In the genomic region with DNA sequence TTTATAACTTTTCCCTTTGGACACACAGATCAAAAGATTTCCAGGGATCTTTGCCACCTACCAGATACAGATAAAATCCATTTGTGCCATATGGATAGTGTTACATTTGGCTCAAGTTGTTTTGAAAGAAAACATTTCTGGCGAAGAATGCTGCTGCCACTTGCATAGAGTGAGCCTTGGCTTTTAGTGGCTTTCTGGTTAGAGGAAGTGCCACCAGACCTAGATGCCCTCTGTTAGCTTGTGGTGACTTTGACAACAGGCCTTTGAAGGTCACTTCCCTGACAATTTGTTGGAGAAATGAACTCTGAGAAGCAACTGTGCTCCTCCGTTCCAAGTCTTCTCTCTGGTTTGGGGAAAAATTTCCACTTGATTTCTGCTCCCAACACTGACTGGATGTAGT, we compare ENCODE assay signal across 18 cellular contexts.
"Had no signal": no experiment of that assay in that cellular context is flagged by ENCODE, and none has a peak within 500 bp of the region (broad histone marks: within the 10 kb centered on the region; RNA-seq: fewer than 3 reads in every experiment).

No MANE protein-coding gene starts in this region.

- ATAC-seq: left ventricle myocardium superior, right lobe of liver had no signal

- DNase-seq: activated CD4-positive, alpha-beta memory T cell treated with anti-CD3 and anti-CD28 coated beads, Interleukin-2, amount 10 ng/mL, durations not matched to agents 7 days and 5 days; activated CD4-positive, alpha-beta T cell treated with anti-CD3 and anti-CD28 coated beads for 48 hours; activated CD4-positive, CD25-positive, alpha-beta regulatory T cell; activated effector memory CD4-positive, alpha-beta T cell treated with Interleukin-2 at 50 U/mL for 16 hours; activated naive CD4-positive, alpha-beta T cell treated with anti-CD3 and anti-CD28 coated beads, Interleukin-2, amount 50 U/mL, for 16 hours; activated naive CD8-positive, alpha-beta T cell treated with anti-CD3 and anti-CD28 coated beads, Interleukin-2, amount 50 U/mL, for 24 hours; activated T-cell treated with anti-CD3 and anti-CD28 coated beads, Interleukin-2, amount 50 U/mL, for 72 hours; cerebellar nuclear complex; glutamatergic neuron; hippocampal formation; left ventricle myocardium superior; mammary epithelial cell; midbrain; occipital lobe; posterior cingulate gyrus; right lobe of liver; stimulated activated CD4-positive, alpha-beta T cell treated with anti-CD3 and anti-CD28 coated beads, Interleukin-2, amount 100 ng/mL, for 24 hours; transverse colon had no signal
